ENCODE assay signal across 8 cellular contexts in genomic region chr19:3586124-3586626, GRCh38. TPM values are rescaled to one million over a fixed set of nuclear protein-coding genes. Genes with fewer than 3 reads are reported as not detected.
A peak's percentile ranks its signal among the peaks of the same experiment; 100 is the strongest.
DNase-seq lines count a peak whose midpoint lies in the region; ATAC-seq lines count a peak whose summit lies in the region.

No MANE protein-coding gene starts in this region.

- no peaks in the 10 kb centered on the region for H3K79me2 ChIP-seq in Karpas-422 (ENCODE audit: low read length)

- H3K9ac ChIP-seq in Karpas-422 (ENCODE audit: low read length) = no peak overlapping the region

- H3K36me3 ChIP-seq in CD8-positive, alpha-beta memory T cell (ENCODE audit: insufficient read depth, low read length) = no peaks in the 10 kb centered on the region
- H3K36me3 ChIP-seq in Karpas-422 (ENCODE audit: insufficient read depth, low read length) = no peaks in the 10 kb centered on the region

- H3K27ac ChIP-seq in CD8-positive, alpha-beta memory T cell (ENCODE audit: low read depth, low read length) = no peak overlapping the region
- H3K27ac ChIP-seq in Karpas-422 (ENCODE audit: low read length) = no peak overlapping the region

- CTCF ChIA-PET in CD8-positive, alpha-beta memory T cell (lab: Charles Lee) = interaction anchor here (1.3 to 3.4 kb wide), 7 partner anchors 10 to 40 kb away, joined by 4 to 18 read pairs (median 6); no protein-coding TSS in a partner anchor

- no peaks in the 10 kb centered on the region for H3K9me3 Mint-ChIP-seq in CD8-positive, alpha-beta memory T cell
- H3K9me3 Mint-ChIP-seq in activated naive CD8-positive, alpha-beta T cell treated with anti-CD3 and anti-CD28 coated beads, Interleukin-2, amount 10 ng/mL, durations not matched to agents 7 days and 5 days = peaks cover 2% of the 10 kb centered on the region
- H3K9me3 Mint-ChIP-seq in memory B cell = no peaks in the 10 kb centered on the region

- H3K27ac Mint-ChIP-seq in CD8-positive, alpha-beta memory T cell = peak overlapping the region in 1 of 8 donors; percentile 43
- no peak overlapping the region for H3K27ac Mint-ChIP-seq in activated naive CD8-positive, alpha-beta T cell treated with anti-CD3 and anti-CD28 coated beads, Interleukin-2, amount 10 ng/mL, durations not matched to agents 7 days and 5 days
- no peak overlapping the region for H3K27ac Mint-ChIP-seq in memory B cell

- H3K9me2 ChIP-seq in Karpas-422 (replicated peaks; ENCODE audit: insufficient read depth, low read length) = no peaks in the 10 kb centered on the region

- H2AFZ ChIP-seq in Karpas-422 (ENCODE audit: low read length) = no peak overlapping the region

- H4K20me1 ChIP-seq in Karpas-422 (ENCODE audit: insufficient read depth, low read depth, low read length) = no peaks in the 10 kb centered on the region

- H3K4me1 Mint-ChIP-seq in CD8-positive, alpha-beta memory T cell = no peaks in the 10 kb centered on the region
- H3K4me1 Mint-ChIP-seq in activated naive CD8-positive, alpha-beta T cell treated with anti-CD3 and anti-CD28 coated beads, Interleukin-2, amount 10 ng/mL, durations not matched to agents 7 days and 5 days = no peaks in the 10 kb centered on the region
- H3K4me1 Mint-ChIP-seq in memory B cell = no peaks in the 10 kb centered on the region

- ATAC-seq in activated naive CD8-positive, alpha-beta T cell treated with anti-CD3 and anti-CD28 coated beads, Interleukin-2, amount 10 ng/mL, durations not matched to agents 7 days and 5 days (ENCODE audit: low read depth) = no peak
- ATAC-seq in memory B cell (ENCODE audit: low read depth) (peak; percentile 27), GM21825 (IDR thresholded peaks at IDR 0.05; ENCODE audit: unreplicated experiment) (no peak), HG02763 (IDR thresholded peaks at IDR 0.05; ENCODE audit: unreplicated experiment) (no peak)

- H3K27me3 Mint-ChIP-seq in CD8-positive, alpha-beta memory T cell = no peaks in the 10 kb centered on the region
- peaks cover 3% of the 10 kb centered on the region for H3K27me3 Mint-ChIP-seq in activated naive CD8-positive, alpha-beta T cell treated with anti-CD3 and anti-CD28 coated beads, Interleukin-2, amount 10 ng/mL, durations not matched to agents 7 days and 5 days
- H3K27me3 Mint-ChIP-seq in memory B cell = peaks cover 3% of the 10 kb centered on the region

- no peaks in the 10 kb centered on the region for H3K9me3 ChIP-seq in CD8-positive, alpha-beta memory T cell (ENCODE audit: low read length)
- H3K9me3 ChIP-seq in Karpas-422 (ENCODE audit: low read length) = peaks cover 7% of the 10 kb centered on the region; the same call in 1 of the 2 replicates

- H3K4me3 ChIP-seq in CD8-positive, alpha-beta memory T cell (ENCODE audit: low read length) = peak overlapping the region; percentile 62
- no peak overlapping the region for H3K4me3 ChIP-seq in Karpas-422 (ENCODE audit: low read length)

- H3K36me3 Mint-ChIP-seq in CD8-positive, alpha-beta memory T cell = peaks cover 0 to 1% (median 0%) of the 10 kb centered on the region in 3 donors
- no peaks in the 10 kb centered on the region for H3K36me3 Mint-ChIP-seq in activated naive CD8-positive, alpha-beta T cell treated with anti-CD3 and anti-CD28 coated beads, Interleukin-2, amount 10 ng/mL, durations not matched to agents 7 days and 5 days
- no peaks in the 10 kb centered on the region for H3K36me3 Mint-ChIP-seq in memory B cell

- peak in 2 of 5 donors; percentile 14 to 55 for DNase-seq in CD8-positive, alpha-beta memory T cell
- DNase-seq in Karpas-422 = peak; percentile 66
- peak; percentile 65 for DNase-seq in activated naive CD8-positive, alpha-beta T cell treated with anti-CD3 and anti-CD28 coated beads, Interleukin-2, amount 10 ng/mL, durations not matched to agents 7 days and 5 days
- peak in 1 of 2 donors; percentile 42 for DNase-seq in memory B cell (ENCODE audit: low spot score in 2 of 2)
- no peak for DNase-seq in SK-N-DZ (ENCODE audit: low spot score)
- DNase-seq in NCI-H2107 (lab: John Stamatoyannopoulos, UW) = no peak

- H3K4me3 Mint-ChIP-seq in CD8-positive, alpha-beta memory T cell = peak overlapping the region in 5 of 7 donors; percentile 43 to 78 (median 58)
- peak overlapping the region; percentile 30 for H3K4me3 Mint-ChIP-seq in activated naive CD8-positive, alpha-beta T cell treated with anti-CD3 and anti-CD28 coated beads, Interleukin-2, amount 10 ng/mL, durations not matched to agents 7 days and 5 days
- no peak overlapping the region for H3K4me3 Mint-ChIP-seq in memory B cell

- POLR2A ChIA-PET in CD8-positive, alpha-beta memory T cell (lab: Charles Lee) = interaction anchor here (0.6 to 2.2 kb wide), 2 partner anchors 19 to 37 kb away, joined by 4 to 7 read pairs; no protein-coding TSS in a partner anchor
- POLR2A ChIA-PET in activated naive CD8-positive, alpha-beta T cell treated with anti-CD3 and anti-CD28 coated beads, Interleukin-2, amount 10 ng/mL, durations not matched to agents 7 days and 5 days (lab: Charles Lee) = no interaction called here

- no peak overlapping the region for H3K4me2 ChIP-seq in Karpas-422 (ENCODE audit: low read depth, low read length, poor library complexity, severe bottlenecking)

- H3K4me1 ChIP-seq in CD8-positive, alpha-beta memory T cell (ENCODE audit: insufficient read depth, low read length) = no peaks in the 10 kb centered on the region
- H3K4me1 ChIP-seq in Karpas-422 (ENCODE audit: low read length) = no peaks in the 10 kb centered on the region

- peaks cover 3% of the 10 kb centered on the region for H3K27me3 ChIP-seq in CD8-positive, alpha-beta memory T cell (ENCODE audit: insufficient read depth, low read length, poor library complexity, severe bottlenecking)
- no peaks in the 10 kb centered on the region for H3K27me3 ChIP-seq in Karpas-422 (ENCODE audit: low read length)

RNA-seq across cellular contexts. Expression of gene GIPC3, which starts 0.9 kb away (rescaled TPM):
- under 1 TPM; 0.33 to 0.46 TPM for total RNA-seq in CD8-positive, alpha-beta memory T cell
- polyA plus RNA-seq in CD8-positive, alpha-beta memory T cell = 1.8 TPM
- total RNA-seq in Karpas-422 (2014; rRNA removed; shearing (Covaris generic); ENCODE audit: low replicate concordance) = not detected in 2 replicates
- 1 to 10 TPM; 1.4 to 1.5 TPM for total RNA-seq in activated naive CD8-positive, alpha-beta T cell treated with anti-CD3 and anti-CD28 coated beads, Interleukin-2, amount 10 ng/mL, durations not matched to agents 7 days and 5 days
- polyA plus RNA-seq in SK-N-DZ (2014; cell fraction: cytosol; rRNA removed) = 0.03 and 0.08 TPM in 2 replicates
- not detected in 2 replicates for polyA plus RNA-seq in SK-N-DZ (2014; cell fraction: nucleus; rRNA removed)

RNA-seq across cellular contexts. Expression of gene HMG20B, which starts 13.4 kb away (rescaled TPM):
- 10 to 100 TPM; 44.0 to 50.6 TPM for total RNA-seq in CD8-positive, alpha-beta memory T cell
- polyA plus RNA-seq in CD8-positive, alpha-beta memory T cell = 54.2 TPM
- total RNA-seq in Karpas-422 (2014; rRNA removed; shearing (Covaris generic); ENCODE audit: low replicate concordance) = 53.7 and 127 TPM in 2 replicates
- total RNA-seq in activated naive CD8-positive, alpha-beta T cell treated with anti-CD3 and anti-CD28 coated beads, Interleukin-2, amount 10 ng/mL, durations not matched to agents 7 days and 5 days = 10 to 100 TPM; 58.5 to 59.5 TPM
- polyA plus RNA-seq in SK-N-DZ (2014; cell fraction: cytosol; rRNA removed) = 45.9 and 49.0 TPM in 2 replicates
- 102 and 113 TPM in 2 replicates for polyA plus RNA-seq in SK-N-DZ (2014; cell fraction: nucleus; rRNA removed)

RNA-seq across cellular contexts. Expression of gene TBXA2R, which starts 20.5 kb away (rescaled TPM):
- total RNA-seq in CD8-positive, alpha-beta memory T cell = 1 to 10 TPM; 1.5 to 2.4 TPM
- 7.6 TPM for polyA plus RNA-seq in CD8-positive, alpha-beta memory T cell
- total RNA-seq in Karpas-422 (2014; rRNA removed; shearing (Covaris generic); ENCODE audit: low replicate concordance) = 0.15 and 0.22 TPM in 2 replicates
- 1 to 10 TPM; 1.7 to 2.1 TPM for total RNA-seq in activated naive CD8-positive, alpha-beta T cell treated with anti-CD3 and anti-CD28 coated beads, Interleukin-2, amount 10 ng/mL, durations not matched to agents 7 days and 5 days
- polyA plus RNA-seq in SK-N-DZ (2014; cell fraction: cytosol; rRNA removed) = 0.23 and 0.44 TPM in 2 replicates
- not detected in 2 replicates for polyA plus RNA-seq in SK-N-DZ (2014; cell fraction: nucleus; rRNA removed)

RNA-seq across cellular contexts. Expression of gene MFSD12, which starts 28.8 kb away (rescaled TPM):
- total RNA-seq in CD8-positive, alpha-beta memory T cell = 100 to 1,000 TPM; 114 to 119 TPM
- polyA plus RNA-seq in CD8-positive, alpha-beta memory T cell = 48.9 TPM
- total RNA-seq in Karpas-422 (2014; rRNA removed; shearing (Covaris generic); ENCODE audit: low replicate concordance) = 34.5 and 102 TPM in 2 replicates
- total RNA-seq in activated naive CD8-positive, alpha-beta T cell treated with anti-CD3 and anti-CD28 coated beads, Interleukin-2, amount 10 ng/mL, durations not matched to agents 7 days and 5 days = 10 to 100 TPM; 84.5 to 90.8 TPM
- 24.5 and 27.7 TPM in 2 replicates for polyA plus RNA-seq in SK-N-DZ (2014; cell fraction: cytosol; rRNA removed)
- 58.4 and 59.9 TPM in 2 replicates for polyA plus RNA-seq in SK-N-DZ (2014; cell fraction: nucleus; rRNA removed)

RNA-seq across cellular contexts. Expression of gene CACTIN, which starts 40.4 kb away (rescaled TPM):
- total RNA-seq in CD8-positive, alpha-beta memory T cell = 10 to 100 TPM; 37.2 to 39.5 TPM
- 16.8 TPM for polyA plus RNA-seq in CD8-positive, alpha-beta memory T cell
- 9.5 and 24.8 TPM in 2 replicates for total RNA-seq in Karpas-422 (2014; rRNA removed; shearing (Covaris generic); ENCODE audit: low replicate concordance)
- 10 to 100 TPM; 36.8 to 40.8 TPM for total RNA-seq in activated naive CD8-positive, alpha-beta T cell treated with anti-CD3 and anti-CD28 coated beads, Interleukin-2, amount 10 ng/mL, durations not matched to agents 7 days and 5 days
- 19.7 and 34.0 TPM in 2 replicates for polyA plus RNA-seq in SK-N-DZ (2014; cell fraction: cytosol; rRNA removed)
- 58.2 and 58.5 TPM in 2 replicates for polyA plus RNA-seq in SK-N-DZ (2014; cell fraction: nucleus; rRNA removed)

Comparison
In these comparisons a context has a peak if more than half of its experiments do, and no peak if none do; other contexts are left out.
1. DNase-seq: peak in Karpas-422 (single experiment) and activated naive CD8-positive, alpha-beta T cell treated with anti-CD3 and anti-CD28 coated beads, Interleukin-2, amount 10 ng/mL, durations not matched to agents 7 days and 5 days (single experiment); none in SK-N-DZ (single experiment) and NCI-H2107 (single experiment).